26 cellular contexts compared by ENCODE assay signal in the genomic region with DNA sequence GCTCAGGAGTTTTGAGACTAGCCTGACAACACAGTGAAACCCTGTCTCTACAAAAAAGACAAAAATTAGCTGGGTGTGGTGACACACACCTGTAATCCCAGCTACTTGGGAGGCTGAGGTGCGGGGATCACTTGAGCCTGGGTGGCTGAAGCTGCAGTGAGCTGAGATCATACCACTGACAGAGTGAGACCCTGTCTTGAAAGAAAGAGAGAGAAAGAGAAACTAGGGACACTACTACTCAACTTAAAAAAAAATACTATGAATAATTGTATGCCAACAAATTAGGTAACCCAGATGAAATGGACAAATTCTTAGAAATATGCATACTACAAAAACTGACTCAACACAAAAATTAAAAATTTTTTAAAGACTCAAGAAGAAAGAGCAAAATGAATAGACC.
"Had no signal": no experiment of that assay in that cellular context is flagged by ENCODE, and none has a peak within 500 bp of the region (broad histone marks: within the 10 kb centered on the region; RNA-seq: fewer than 3 reads in every experiment).

No MANE protein-coding gene starts in this region.

- H3K27me3 ChIP-seq: gastroesophageal sphincter, neutrophil, ovary, right lobe of liver had no signal

- H3K4me1 ChIP-seq: right lobe of liver had no signal

- H3K9me3 ChIP-seq: gastroesophageal sphincter, mucosa of descending colon, neutrophil, ovary, right lobe of liver had no signal

- H3K27ac ChIP-seq: gastroesophageal sphincter, neutrophil, ovary, right lobe of liver had no signal

- H3K36me3 ChIP-seq: neutrophil, ovary, right lobe of liver had no signal

- ATAC-seq: gastroesophageal sphincter; left cardiac atrium; left ventricle myocardium superior; mucosa of descending colon; right lobe of liver; stimulated activated naive CD8-positive, alpha-beta T cell treated with anti-CD3 and anti-CD28 coated beads, Interleukin-15, Interleukin-2, amounts not matched to agents 100 U/mL and 50 U/mL, for 24 hours; T-cell had no signal

- DNase-seq: activated B cell treated with CpG ODN at 0.5 μM for 24 hours; activated CD4-positive, alpha-beta memory T cell treated with anti-CD3 and anti-CD28 coated beads for 36 hours; activated CD4-positive, alpha-beta T cell treated with anti-CD3 and anti-CD28 coated beads, Interleukin-2, amount 10 ng/mL, durations not matched to agents 24 days and 14 days; activated CD8-positive, alpha-beta memory T cell treated with anti-CD3 and anti-CD28 coated beads, Interleukin-2, amount 50 U/mL, for 4 hours; activated gamma-delta T cell; activated naive CD4-positive, alpha-beta T cell treated with anti-CD3 and anti-CD28 coated beads, Interleukin-2, amount 10 ng/mL, durations not matched to agents 7 days and 5 days; amygdala; caudate nucleus; head of caudate nucleus; hippocampal formation; left cardiac atrium; left ventricle myocardium superior; mucosa of descending colon; nephron progenitor cell; ovary; right lobe of liver; stimulated activated CD4-positive, alpha-beta T cell treated with anti-CD3 and anti-CD28 coated beads, Interleukin-2, amount 100 ng/mL, for 48 hours; stimulated activated naive CD8-positive, alpha-beta T cell treated with anti-CD3 and anti-CD28 coated beads, Interleukin-15, Interleukin-2, amounts not matched to agents 100 U/mL and 50 U/mL, for 24 hours; T-cell had no signal

- H3K4me3 ChIP-seq: gastroesophageal sphincter, mucosa of descending colon, ovary, right lobe of liver had no signal

- H3K27me3 Mint-ChIP-seq: activated B cell treated with CpG ODN at 0.5 μM for 24 hours; activated CD4-positive, alpha-beta memory T cell treated with anti-CD3 and anti-CD28 coated beads for 36 hours; activated CD4-positive, alpha-beta T cell treated with anti-CD3 and anti-CD28 coated beads, Interleukin-2, amount 10 ng/mL, durations not matched to agents 24 days and 14 days; activated naive CD4-positive, alpha-beta T cell treated with anti-CD3 and anti-CD28 coated beads, Interleukin-2, amount 10 ng/mL, durations not matched to agents 7 days and 5 days; progenitor cell of endocrine pancreas; T-cell had no signal

- FAIRE-seq: endothelial cell of umbilical vein, keratinocyte had no signal

- H3K4me3 Mint-ChIP-seq: activated B cell treated with CpG ODN at 0.5 μM for 24 hours; activated CD4-positive, alpha-beta memory T cell treated with anti-CD3 and anti-CD28 coated beads for 36 hours; activated CD4-positive, alpha-beta T cell treated with anti-CD3 and anti-CD28 coated beads, Interleukin-2, amount 10 ng/mL, durations not matched to agents 24 days and 14 days; activated naive CD4-positive, alpha-beta T cell treated with anti-CD3 and anti-CD28 coated beads, Interleukin-2, amount 10 ng/mL, durations not matched to agents 7 days and 5 days; activated T-helper 1 cell treated with anti-CD3 and anti-CD28 coated beads, Interleukin-12 subunit alpha, Interleukin-12 subunit beta, Interleukin-2, Interleukin-4 antibody, amounts not matched to agents 30 ng/mL and 10 ng/mL and 1 ng/mL, durations not matched to agents 14 hours and 24 hours and 36 hours; nephron progenitor cell; T-cell; T-helper 2 cell treated with Interferon-gamma antibody and Interleukin-4, amounts not matched to agents 5 μg/mL and 100 μg/mL, for 36 hours had no signal

- H3K27ac Mint-ChIP-seq: activated B cell treated with CpG ODN at 0.5 μM for 24 hours; activated CD4-positive, alpha-beta memory T cell treated with anti-CD3 and anti-CD28 coated beads for 36 hours; activated CD4-positive, alpha-beta T cell treated with anti-CD3 and anti-CD28 coated beads, Interleukin-2, amount 10 ng/mL, durations not matched to agents 24 days and 14 days; activated naive CD4-positive, alpha-beta T cell treated with anti-CD3 and anti-CD28 coated beads, Interleukin-2, amount 10 ng/mL, durations not matched to agents 7 days and 5 days; activated T-helper 1 cell treated with anti-CD3 and anti-CD28 coated beads, Interleukin-12 subunit alpha, Interleukin-12 subunit beta, Interleukin-2, Interleukin-4 antibody, amounts not matched to agents 30 ng/mL and 10 ng/mL and 1 ng/mL, durations not matched to agents 14 hours and 24 hours and 36 hours; nephron progenitor cell; progenitor cell of endocrine pancreas; T-helper 2 cell treated with Interferon-gamma antibody and Interleukin-4, amounts not matched to agents 5 μg/mL and 100 μg/mL, for 36 hours had no signal
